Comparison of ENCODE assay signal across 28 cellular contexts in genomic region chr3:45758871-45759270, GRCh38. TPM values are rescaled to one million over a fixed set of nuclear protein-coding genes. Genes with fewer than 3 reads are reported as not detected.
"Had no signal": no experiment of that assay in that cellular context is flagged by ENCODE, and none has a peak within 500 bp of the region (broad histone marks: within the 10 kb centered on the region; RNA-seq: fewer than 3 reads in every experiment).

No MANE protein-coding gene starts in this region.

- H3K27me3 Mint-ChIP-seq: activated naive CD4-positive, alpha-beta T cell treated with anti-CD3 and anti-CD28 coated beads, Interleukin-2, amount 50 U/mL, for 24 hours; central memory CD8-positive, alpha-beta T cell had no signal

- H3K4me3 Mint-ChIP-seq: activated CD8-positive, alpha-beta T cell treated with anti-CD3 and anti-CD28 coated beads for 36 hours; activated naive CD4-positive, alpha-beta T cell treated with anti-CD3 and anti-CD28 coated beads, Interleukin-2, amount 50 U/mL, for 24 hours; central memory CD8-positive, alpha-beta T cell had no signal

- H3K4me1 ChIP-seq: Peyer's patch, SJCRH30 had no signal

- H3K27me3 ChIP-seq: Peyer's patch, SJCRH30 had no signal

- H3K4me1 Mint-ChIP-seq: activated naive CD4-positive, alpha-beta T cell treated with anti-CD3 and anti-CD28 coated beads, Interleukin-2, amount 50 U/mL, for 24 hours had no signal

- H3K9me3 ChIP-seq: Peyer's patch, SJCRH30 had no signal

- H3K4me3 ChIP-seq: Peyer's patch, SJCRH30 had no signal

- DNase-seq: activated CD4-positive, alpha-beta T cell treated with anti-CD3 and anti-CD28 coated beads for 4 hours; activated CD8-positive, alpha-beta memory T cell treated with anti-CD3 and anti-CD28 coated beads, Interleukin-2, amount 50 U/mL, for 48 hours; activated CD8-positive, alpha-beta T cell treated with anti-CD3 and anti-CD28 coated beads for 36 hours; activated T-cell treated with anti-CD3 and anti-CD28 coated beads, Interleukin-2, amount 50 U/mL, for 1 hour; aorta; KG1; NCI-H1092; NCI-H1417; NCI-H1694; NCI-H2029; NCI-H2107; NCI-H2171 treated with DMSO at 0.1 percent for 48 hours; NCI-H226; NCI-H526; NCI-H82; OCI-M1; Right ventricle myocardium superior; SJCRH30; SW 1271 had no signal

- H3K36me3 Mint-ChIP-seq: activated naive CD4-positive, alpha-beta T cell treated with anti-CD3 and anti-CD28 coated beads, Interleukin-2, amount 50 U/mL, for 24 hours had no signal

- H3K27ac Mint-ChIP-seq: activated CD8-positive, alpha-beta T cell treated with anti-CD3 and anti-CD28 coated beads for 36 hours; activated naive CD4-positive, alpha-beta T cell treated with anti-CD3 and anti-CD28 coated beads, Interleukin-2, amount 50 U/mL, for 24 hours had no signal

- H3K9me3 Mint-ChIP-seq: activated CD8-positive, alpha-beta T cell treated with anti-CD3 and anti-CD28 coated beads for 36 hours; activated naive CD4-positive, alpha-beta T cell treated with anti-CD3 and anti-CD28 coated beads, Interleukin-2, amount 50 U/mL, for 24 hours; central memory CD8-positive, alpha-beta T cell had no signal

- H3K27ac ChIP-seq: Peyer's patch, RWPE1, SJCRH30 had no signal

- H3K36me3 ChIP-seq: Peyer's patch, SJCRH30 had no signal

- ATAC-seq: activated CD4-positive, CD25-positive, alpha-beta regulatory T cell treated with anti-CD3 and anti-CD28 coated beads, Interleukin-2, amount 50 U/mL, for 24 hours; activated CD8-positive, alpha-beta T cell treated with anti-CD3 and anti-CD28 coated beads for 36 hours; SK-N-SH treated with all-trans-retinoic acid at 6 μM for 48 hours had no signal

RNA-seq across cellular contexts. Expression of gene SLC6A20, which starts 37.5 kb away (rescaled TPM):
- total RNA-seq: activated CD8-positive, alpha-beta T cell treated with anti-CD3 and anti-CD28 coated beads for 36 hours; LHCN-M2; NCI-H460; Right ventricle myocardium superior; SJCRH30; T-helper 1 cell treated with Interleukin-12 subunit alpha and Interleukin-12 subunit beta and Interleukin-4 antibody, amounts not matched to agents 30 ng/mL and 1 ng/mL, for 36 hours had no signal
